In genomic region chr9:109574061-109574882, GRCh38 we compare ENCODE assay signal across 8 cellular contexts.
DNase-seq lines count a peak whose midpoint lies in the region; ATAC-seq and TF ChIP-seq lines count a peak whose summit lies in the region.

No MANE protein-coding gene starts in this region.

- 0 out of 2 replicates have a peak, but pooled peaks cover 2% of the 10 kb centered on the region for H3K27me3 ChIP-seq in Caco-2 (replicated peaks; ENCODE audit: control insufficient read depth, insufficient read depth, low read length)
- no peaks in the 10 kb centered on the region for H3K27me3 ChIP-seq in neuronal stem cell (ENCODE audit: control insufficient read depth in 3 of 3, insufficient read depth in 3 of 3, low read depth in 1 of 3, low read length in 3 of 3)

- no peak overlapping the region for H3K18ac ChIP-seq in neuronal stem cell (ENCODE audit: low read length)

- no peaks in the 10 kb centered on the region for H3K36me3 Mint-ChIP-seq in Caco-2 (ENCODE audit: insufficient read depth, unreplicated experiment)
- H3K36me3 Mint-ChIP-seq in activated CD8-positive, alpha-beta memory T cell treated with anti-CD3 and anti-CD28 coated beads, Interleukin-2, amount 10 ng/mL, durations not matched to agents 7 days and 5 days: no peaks in the 10 kb centered on the region

- peaks cover 21% of the 10 kb centered on the region for H3K27me3 Mint-ChIP-seq in Caco-2 (ENCODE audit: insufficient read depth, unreplicated experiment)
- H3K27me3 Mint-ChIP-seq in activated CD8-positive, alpha-beta memory T cell treated with anti-CD3 and anti-CD28 coated beads, Interleukin-2, amount 10 ng/mL, durations not matched to agents 7 days and 5 days: peaks cover 2% of the 10 kb centered on the region

- no peak overlapping the region for H2BK15ac ChIP-seq in neuronal stem cell (ENCODE audit: low read length)

- no peak overlapping the region for H3K4me2 ChIP-seq in neuronal stem cell (ENCODE audit: insufficient read depth, low read length, poor library complexity, severe bottlenecking)

- no peak overlapping the region for H2BK5ac ChIP-seq in neuronal stem cell (ENCODE audit: low read length)

- no peaks in the 10 kb centered on the region for H3K79me1 ChIP-seq in neuronal stem cell (ENCODE audit: low read depth, low read length)

- no CpG with 5 or more reads among the region's 2 CpGs for WGBS in neuronal stem cell (ENCODE audit: extremely low coverage in 2 of 2, insufficient read length in 2 of 2, insufficient replicate concordance in 1 of 2), 2 donors

- H3K4me1 ChIP-seq in Caco-2: no peaks in the 10 kb centered on the region
- no peaks in the 10 kb centered on the region for H3K4me1 ChIP-seq in neuronal stem cell (ENCODE audit: control insufficient read depth in 2 of 2, insufficient read depth in 1 of 2, low read depth in 1 of 2, low read length in 2 of 2)

- no peak overlapping the region for H3K23ac ChIP-seq in neuronal stem cell (ENCODE audit: low read depth, low read length, poor library complexity)

- intact Hi-C loops in Caco-2 (cut with micrococcal nuclease; ENCODE audit: unreplicated experiment): loop anchor here (1.0 to 10.0 kb wide), 5 partner anchors 79 to 581 kb away; no protein-coding TSS in a partner anchor

- POLR2A ChIA-PET in Caco-2 (lab: Charles Lee): no interaction called here

- CTCF ChIA-PET in Caco-2 (lab: Charles Lee): interaction anchor here (0.5 to 2.4 kb wide), 7 partner anchors 20 to 1559 kb away, joined by 3 to 17 read pairs (median 4); no protein-coding TSS in a partner anchor
- CTCF ChIA-PET in activated CD8-positive, alpha-beta memory T cell treated with anti-CD3 and anti-CD28 coated beads, Interleukin-2, amount 10 ng/mL, durations not matched to agents 7 days and 5 days (lab: Charles Lee): interaction anchor here (0.8 to 2.4 kb wide), 7 partner anchors 14 to 1671 kb away, joined by 3 to 12 read pairs (median 3); no protein-coding TSS in a partner anchor

- no peak overlapping the region for H4K8ac ChIP-seq in neuronal stem cell (ENCODE audit: low read depth, low read length)

- no peaks in the 10 kb centered on the region for H3K9me3 Mint-ChIP-seq in Caco-2 (ENCODE audit: unreplicated experiment)
- H3K9me3 Mint-ChIP-seq in activated CD8-positive, alpha-beta memory T cell treated with anti-CD3 and anti-CD28 coated beads, Interleukin-2, amount 10 ng/mL, durations not matched to agents 7 days and 5 days (ENCODE audit: low read depth): no peaks in the 10 kb centered on the region

- H3K36me3 ChIP-seq in Caco-2 (ENCODE audit: control insufficient read depth, insufficient read depth, low read length): no peaks in the 10 kb centered on the region
- no peaks in the 10 kb centered on the region for H3K36me3 ChIP-seq in neuronal stem cell (replicated peaks in 1 of 2; ENCODE audit: control insufficient read depth in 2 of 2, insufficient read depth in 2 of 2, low read length in 2 of 2)

- H3K4ac ChIP-seq in neuronal stem cell (ENCODE audit: low read length): no peak overlapping the region

- no peak overlapping the region for H2AFZ ChIP-seq in neuronal stem cell (ENCODE audit: low read length)

- no peak overlapping the region for H4K91ac ChIP-seq in neuronal stem cell (ENCODE audit: low read depth, low read length, poor library complexity)

- peak; percentile 64 to 72 for TF ChIP-seq CTCF in Caco-2 (IDR thresholded peaks at IDR 0.05; ENCODE audit: insufficient read depth in 1 of 2, low read depth in 1 of 2, low read length in 1 of 2, severe bottlenecking in 1 of 2, unreplicated experiment in 1 of 2)
- TF ChIP-seq CTCF in NB4 (IDR thresholded peaks at IDR 0.05; ENCODE audit: low read depth, low read length): peak; percentile 62

- no peaks in the 10 kb centered on the region for H3K4me1 Mint-ChIP-seq in Caco-2 (ENCODE audit: low read depth, unreplicated experiment)
- H3K4me1 Mint-ChIP-seq in activated CD8-positive, alpha-beta memory T cell treated with anti-CD3 and anti-CD28 coated beads, Interleukin-2, amount 10 ng/mL, durations not matched to agents 7 days and 5 days: no peaks in the 10 kb centered on the region

- H3K14ac ChIP-seq in neuronal stem cell (ENCODE audit: low read length): no peak overlapping the region

- no peak overlapping the region for H3K4me3 Mint-ChIP-seq in Caco-2 (ENCODE audit: unreplicated experiment)
- H3K4me3 Mint-ChIP-seq in activated CD8-positive, alpha-beta memory T cell treated with anti-CD3 and anti-CD28 coated beads, Interleukin-2, amount 10 ng/mL, durations not matched to agents 7 days and 5 days: no peak overlapping the region

- no peak overlapping the region for H3K27ac Mint-ChIP-seq in Caco-2 (ENCODE audit: unreplicated experiment)
- no peak overlapping the region for H3K27ac Mint-ChIP-seq in activated CD8-positive, alpha-beta memory T cell treated with anti-CD3 and anti-CD28 coated beads, Interleukin-2, amount 10 ng/mL, durations not matched to agents 7 days and 5 days

- no peak overlapping the region for H3K9ac ChIP-seq in neuronal stem cell (ENCODE audit: low read depth, low read length, poor library complexity)

- DNase-seq in Caco-2 (peak in 1 of 2 experiments; percentile 63), NB4 (ENCODE audit: low read depth) (peak; percentile 59), SK-N-DZ (ENCODE audit: low spot score) (peak; percentile 12), fibroblast of gingiva (ENCODE audit: low read depth) (peak; percentile 36), neuronal stem cell (ENCODE audit: low spot score) (peak; percentile 39), cortex of kidney (lab: John Stamatoyannopoulos, UW) (no peak)
- no peak for DNase-seq in activated CD8-positive, alpha-beta memory T cell treated with anti-CD3 and anti-CD28 coated beads, Interleukin-2, amount 10 ng/mL, durations not matched to agents 7 days and 5 days

- H3K27ac ChIP-seq in neuronal stem cell (replicated peaks; ENCODE audit: low read length): no peak overlapping the region

- TF ChIP-seq POLR2A in NB4 (IDR thresholded peaks at IDR 0.05; ENCODE audit: extremely low read depth, insufficient read length): no peak

- H3K4me3 ChIP-seq in Caco-2 (ENCODE audit: low read depth, low read length) (no peak overlapping the region), NB4 (ENCODE audit: low read depth, low read length) (no peak overlapping the region), neuronal stem cell (ENCODE audit: low read length in 2 of 2) (no peak overlapping the region)

- H2BK120ac ChIP-seq in neuronal stem cell (ENCODE audit: low read depth, low read length): no peak overlapping the region

- peak; percentile 68 for ATAC-seq in GM19372 (IDR thresholded peaks at IDR 0.05; ENCODE audit: low read depth, unreplicated experiment)
- no peak for ATAC-seq in activated CD8-positive, alpha-beta memory T cell treated with anti-CD3 and anti-CD28 coated beads, Interleukin-2, amount 10 ng/mL, durations not matched to agents 7 days and 5 days

- no peak overlapping the region for H2AK5ac ChIP-seq in neuronal stem cell (ENCODE audit: low read depth, low read length)

- no peaks in the 10 kb centered on the region for H3K9me3 ChIP-seq in Caco-2
- H3K9me3 ChIP-seq in neuronal stem cell (replicated peaks in 1 of 2; ENCODE audit: control insufficient read depth in 2 of 2, insufficient read depth in 1 of 2, low read depth in 1 of 2, low read length in 2 of 2): no peaks in the 10 kb centered on the region

- H2BK12ac ChIP-seq in neuronal stem cell (ENCODE audit: low read length): no peak overlapping the region

- no TSS peak for BruUV-seq in Caco-2 (replicated peaks; lab: Mats Ljungman, UMichigan)

Comparison
In these comparisons a context has a peak if more than half of its experiments do, and no peak if none do; other contexts are left out.
1. DNase-seq: peak in NB4 (single experiment), SK-N-DZ (single experiment), fibroblast of gingiva (single experiment) and neuronal stem cell (single experiment); none in cortex of kidney (single experiment) and activated CD8-positive, alpha-beta memory T cell treated with anti-CD3 and anti-CD28 coated beads, Interleukin-2, amount 10 ng/mL, durations not matched to agents 7 days and 5 days (single experiment).